In the genomic region with DNA sequence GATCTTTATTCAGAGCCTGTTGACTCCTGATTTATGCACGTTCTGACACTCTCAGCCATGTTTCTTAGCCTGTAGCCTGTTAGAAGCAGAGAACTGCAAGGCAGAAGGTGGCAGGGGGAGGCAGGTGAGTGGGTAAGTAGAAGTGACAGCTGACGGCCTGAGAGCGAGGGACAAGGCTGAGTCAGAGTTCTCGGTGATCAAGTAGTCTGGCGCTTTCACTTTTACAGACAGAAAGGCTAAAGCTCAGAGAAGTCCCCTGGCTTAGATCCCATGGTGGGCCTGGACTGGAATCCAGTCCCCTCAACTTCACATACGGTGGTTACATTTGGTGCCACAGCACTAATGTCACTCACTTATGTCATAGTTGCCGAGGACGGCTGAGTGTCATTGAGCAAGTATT, we compare ENCODE assay signal across 13 cellular contexts.
DNase-seq lines count a peak whose midpoint lies in the region; ATAC-seq, FAIRE-seq and TF ChIP-seq lines count a peak whose summit lies in the region.
"Had no signal": no experiment of that assay in that cellular context is flagged by ENCODE, and none has a peak within 500 bp of the region (broad histone marks: within the 10 kb centered on the region; RNA-seq: fewer than 3 reads in every experiment).

No MANE protein-coding gene starts in this region.

- TF ChIP-seq CTCF in esophagus muscularis mucosa (IDR thresholded peaks at IDR 0.05) (no peak), vagina (IDR thresholded peaks at IDR 0.05) (no peak)

- ATAC-seq in GM21526 (IDR thresholded peaks at IDR 0.05; ENCODE audit: low FRiP score, unreplicated experiment): no peak
- ATAC-seq in HG02610 (IDR thresholded peaks at IDR 0.05; ENCODE audit: unreplicated experiment): no peak
- ATAC-seq: GM12878 had no signal

- H3K36me3 ChIP-seq in esophagus muscularis mucosa (peaks cover 0 to 5% (median 2%) of the 10 kb centered on the region in 4 donors), vagina (no peaks in the 10 kb centered on the region)
- H3K36me3 ChIP-seq: neural progenitor cell had no signal

- H3K27me3 ChIP-seq in esophagus muscularis mucosa (no peaks in the 10 kb centered on the region), vagina (no peaks in the 10 kb centered on the region)
- H3K27me3 ChIP-seq: neural progenitor cell had no signal

- H3K4me3 ChIP-seq in esophagus muscularis mucosa (peak overlapping the region; percentile 39 to 53 (median 44)), vagina (peak overlapping the region; percentile 22 to 26)
- H3K4me3 ChIP-seq: GM12878, neural progenitor cell had no signal

- FAIRE-seq in HTR-8/SVneo (lab: Jason Lieb, UNC): no peak
- FAIRE-seq: frontal cortex, GM12878 had no signal

- H3K4me1 ChIP-seq in esophagus muscularis mucosa (peaks cover 61 to 78% (median 70%) of the 10 kb centered on the region in 4 donors), vagina (peaks cover 35% of the 10 kb centered on the region)

- H3K27ac ChIP-seq in esophagus muscularis mucosa (replicated peaks in 1 of 4) (peak overlapping the region; percentile 78 to 88 (median 86)), vagina (peak overlapping the region; percentile 85)
- H3K27ac ChIP-seq: neural progenitor cell had no signal

- DNase-seq in NCI-H524 (lab: John Stamatoyannopoulos, UW) (peak; percentile 18 to 50), NCI-H524 treated with DMSO at 0.1 percent for 48 hours (lab: John Stamatoyannopoulos, UW) (no peak), esophagus muscularis mucosa (ENCODE audit: extremely low spot score) (no peak), myocyte (ENCODE audit: low read depth) (peak; percentile 89), vagina (ENCODE audit: extremely low spot score in 2 of 2) (no peak), HTR-8/SVneo (ENCODE audit: insufficient read length, low spot score) (no peak)
- DNase-seq: amygdala, SIG-M5 had no signal

- no peak for TF ChIP-seq POLR2A in esophagus muscularis mucosa (IDR thresholded peaks at IDR 0.05; ENCODE audit: low read depth)
- no peak for TF ChIP-seq POLR2A in vagina (IDR thresholded peaks at IDR 0.05)

- 22% methylated on average over 8 of the region's 8 CpGs for whole genome bisulfite sequencing in esophagus muscularis mucosa

- intact Hi-C loops in esophagus muscularis mucosa (cut with DNase I) (no loop called here), vagina (cut with DNase I) (no loop called here)

- H3K9me3 ChIP-seq in esophagus muscularis mucosa (no peaks in the 10 kb centered on the region), vagina (no peaks in the 10 kb centered on the region)

- no peak for TF ChIP-seq EP300 in esophagus muscularis mucosa (IDR thresholded peaks at IDR 0.05)

Comparison
In these comparisons a context has a peak if more than half of its experiments do, and no peak if none do; other contexts are left out.
1. DNase-seq: peak in NCI-H524 (2 of 2) and myocyte (single experiment); none in NCI-H524 treated with DMSO at 0.1 percent for 48 hours (single experiment), esophagus muscularis mucosa (single experiment), vagina (0 of 2) and HTR-8/SVneo (single experiment).